Comparison of ENCODE assay signal across 6 cellular contexts in the genomic region with DNA sequence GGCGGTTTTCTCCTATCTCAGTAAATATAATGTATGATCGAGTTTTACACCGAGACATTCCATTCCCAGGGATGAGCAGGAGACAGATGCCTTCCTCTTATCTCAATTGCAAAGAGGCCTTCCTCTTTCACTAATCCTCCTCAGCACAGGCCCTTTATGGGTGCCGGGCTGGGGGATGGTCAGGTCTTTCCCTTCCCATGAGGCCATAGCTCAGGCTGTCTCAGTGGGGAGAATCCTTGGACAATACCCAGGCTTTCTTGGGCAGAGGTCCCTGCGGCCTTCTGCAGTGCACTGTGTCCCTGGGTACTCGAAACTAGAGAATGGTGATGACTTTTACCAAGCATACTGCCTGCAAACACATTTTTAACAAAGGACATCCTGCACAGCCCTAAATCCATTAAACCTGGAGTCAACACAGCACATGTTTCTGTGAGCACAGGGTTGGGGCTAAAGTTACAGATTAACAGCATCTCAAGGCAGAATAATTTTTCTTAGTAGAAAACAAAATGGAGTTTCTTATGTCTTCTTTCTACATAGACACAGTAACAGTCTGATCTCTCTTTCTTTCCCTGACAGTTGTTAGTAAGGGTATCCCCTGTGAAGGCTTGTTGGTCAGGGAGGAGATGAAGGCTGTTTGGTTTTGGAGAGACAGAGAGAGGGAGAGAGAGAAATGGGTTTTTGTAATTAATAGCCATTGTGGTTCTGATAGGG. TPM values are rescaled to one million over a fixed set of nuclear protein-coding genes. Genes with fewer than 3 reads are reported as not detected.
"Had no signal": no experiment of that assay in that cellular context is flagged by ENCODE, and none has a peak within 500 bp of the region (broad histone marks: within the 10 kb centered on the region; RNA-seq: fewer than 3 reads in every experiment).

No MANE protein-coding gene starts in this region.

RNA-seq across cellular contexts. Expression of gene PLA2G5, which starts 39.4 kb away (rescaled TPM):
- total RNA-seq: activated CD4-positive, alpha-beta memory T cell treated with anti-CD3 and anti-CD28 coated beads, Interleukin-2, amount 10 ng/mL, durations not matched to agents 7 days and 5 days; activated CD8-positive, alpha-beta memory T cell treated with anti-CD3 and anti-CD28 coated beads, Interleukin-2, amount 10 ng/mL, durations not matched to agents 7 days and 5 days; LHCN-M2; PC-3; T-helper 1 cell treated with Interleukin-12 subunit alpha and Interleukin-12 subunit beta and Interleukin-4 antibody, amounts not matched to agents 30 ng/mL and 1 ng/mL, for 36 hours; T-helper 2 cell treated with Interferon-gamma antibody and Interleukin-4, amounts not matched to agents 100 ng/mL and 5 ng/mL, for 36 hours had no signal

RNA-seq across cellular contexts. Expression of gene PLA2G2A, which starts 51.2 kb away (rescaled TPM):
- total RNA-seq: activated CD4-positive, alpha-beta memory T cell treated with anti-CD3 and anti-CD28 coated beads, Interleukin-2, amount 10 ng/mL, durations not matched to agents 7 days and 5 days; activated CD8-positive, alpha-beta memory T cell treated with anti-CD3 and anti-CD28 coated beads, Interleukin-2, amount 10 ng/mL, durations not matched to agents 7 days and 5 days; LHCN-M2; PC-3; T-helper 1 cell treated with Interleukin-12 subunit alpha and Interleukin-12 subunit beta and Interleukin-4 antibody, amounts not matched to agents 30 ng/mL and 1 ng/mL, for 36 hours; T-helper 2 cell treated with Interferon-gamma antibody and Interleukin-4, amounts not matched to agents 100 ng/mL and 5 ng/mL, for 36 hours had no signal
